Comparison of ENCODE assay signal across 8 cellular contexts in genomic region chr2:105337122-105338019, GRCh38. TPM values are rescaled to one million over a fixed set of nuclear protein-coding genes. Genes with fewer than 3 reads are reported as not detected.
DNase-seq lines count a peak whose midpoint lies in the region; ATAC-seq and TF ChIP-seq lines count a peak whose summit lies in the region.

Gene C2orf49, plus strand, starts transcription at chr2:105337540. Its CDS starts 48 bp downstream, at chr2:105337588.

- 0% methylated on average over 58 of the region's 58 CpGs for WGBS in esophagus, 2 donors

- H3K79me2 ChIP-seq in PC-3 (ENCODE audit: low read length), result peaks cover 58% of the 10 kb centered on the region

- H3K27me3 ChIP-seq in PC-3 (ENCODE audit: low read length), result no peaks in the 10 kb centered on the region
- no peaks in the 10 kb centered on the region for H3K27me3 ChIP-seq in esophagus (ENCODE audit: control insufficient read depth in 1 of 2, insufficient read depth in 2 of 2, low read length in 2 of 2)
- no peaks in the 10 kb centered on the region for H3K27me3 ChIP-seq in mucosa of rectum (ENCODE audit: control insufficient read depth in 2 of 2, insufficient read depth in 2 of 2, low read length in 2 of 2)

- peak within 1 kb of the TSS; percentile 98 for H2AFZ ChIP-seq in PC-3 (ENCODE audit: low read length)

- peak; percentile 91 for ATAC-seq in GM21619 (IDR thresholded peaks at IDR 0.05; ENCODE audit: unreplicated experiment)
- peak; percentile 88 for ATAC-seq in PC-3

- H3K4me2 ChIP-seq in PC-3 (ENCODE audit: low read length), result peak within 1 kb of the TSS; percentile 100

- H4K20me1 ChIP-seq in PC-3 (ENCODE audit: low read length), result peaks cover 9% of the 10 kb centered on the region; the same call in 1 of the 2 replicates

- H3K9ac ChIP-seq in PC-3 (ENCODE audit: low read length) (peak within 1 kb of the TSS; percentile 99), mucosa of rectum (ENCODE audit: low read depth in 1 of 2, low read length in 2 of 2) (peak within 1 kb of the TSS; percentile 89)

- no TSS peak for BruUV-seq in PC-3 (replicated peaks; lab: Mats Ljungman, UMichigan)

- POLR2A ChIA-PET in PC-3 (lab: Charles Lee; ENCODE audit: unreplicated experiment), result no interaction called here

- peak within 1 kb of the TSS; percentile 81 for H3K4me3 ChIP-seq in Jurkat, Clone E6-1 (ENCODE audit: low read length)
- H3K4me3 ChIP-seq in PC-3 (ENCODE audit: low read length) (peak within 1 kb of the TSS; percentile 100), esophagus (ENCODE audit: low read depth in 1 of 2, low read length in 2 of 2) (peak within 1 kb of the TSS; percentile 59 to 69), mucosa of rectum (ENCODE audit: low read length in 2 of 2) (peak within 1 kb of the TSS; percentile 84 to 89)

- H3F3A ChIP-seq in PC-3 (ENCODE audit: low read length, unreplicated experiment), result no peaks in the 10 kb centered on the region

- no peaks in the 10 kb centered on the region for H3K9me2 ChIP-seq in PC-3 (replicated peaks; ENCODE audit: low read length)

- peaks cover 18% of the 10 kb centered on the region for H3K4me1 ChIP-seq in PC-3 (ENCODE audit: insufficient read depth, low read length)
- no peaks in the 10 kb centered on the region for H3K4me1 ChIP-seq in esophagus (ENCODE audit: control insufficient read depth in 2 of 2, insufficient read depth in 2 of 2, low read length in 1 of 2)
- H3K4me1 ChIP-seq in mucosa of rectum (ENCODE audit: control insufficient read depth in 2 of 2, insufficient read depth in 2 of 2, low read length in 2 of 2), result peaks cover 11 to 13% of the 10 kb centered on the region in 2 donors

- H3K27ac ChIP-seq in PC-3 (ENCODE audit: low read length) (peak within 1 kb of the TSS; percentile 93), esophagus (ENCODE audit: low read depth in 2 of 2, low read length in 1 of 2) (peak within 1 kb of the TSS; percentile 97 to 98), mucosa of rectum (ENCODE audit: low read depth in 2 of 2, low read length in 2 of 2) (peak within 1 kb of the TSS; percentile 87 to 88)

- H3K9me3 ChIP-seq in PC-3 (ENCODE audit: low read length) (no peaks in the 10 kb centered on the region), esophagus (ENCODE audit: control insufficient read depth in 2 of 2, insufficient read depth in 1 of 2, low read depth in 1 of 2, low read length in 1 of 2) (no peaks in the 10 kb centered on the region), mucosa of rectum (ENCODE audit: control insufficient read depth in 2 of 2, low read length in 2 of 2) (no peaks in the 10 kb centered on the region)

- DNase-seq in DMS153 treated with DMSO at 0.1 percent for 48 hours (lab: John Stamatoyannopoulos, UW; ENCODE audit: unreplicated experiment), result peak; percentile 85
- peak; percentile 85 for DNase-seq in Jurkat, Clone E6-1 (ENCODE audit: low read depth, low spot score)
- DNase-seq in PC-3, result peak; percentile 78
- peak; percentile 87 for DNase-seq in activated T-cell treated with anti-CD3 and anti-CD28 coated beads for 48 hours (ENCODE audit: low read depth)
- DNase-seq in stimulated activated CD8-positive, alpha-beta memory T cell treated with anti-CD3 and anti-CD28 coated beads, Interleukin-4, amount 100 ng/mL, for 48 hours, result peak; percentile 94

- intact Hi-C loops in PC-3 (cut with micrococcal nuclease), result no loop called here

- TF ChIP-seq CTCF in PC-3 (conservative IDR thresholded peaks at IDR 0.05; ENCODE audit: low read depth, low read length), result no peak

- H3K36me3 ChIP-seq in PC-3 (ENCODE audit: low read depth, low read length) (peaks cover 25% of the 10 kb centered on the region; the same call in 1 of the 2 replicates), esophagus (ENCODE audit: control insufficient read depth in 2 of 2, insufficient read depth in 2 of 2, low read length in 1 of 2) (peaks cover 3 to 4% of the 10 kb centered on the region in 2 donors), mucosa of rectum (ENCODE audit: control insufficient read depth in 2 of 2, insufficient read depth in 2 of 2, low read length in 2 of 2) (peaks cover 14 to 17% of the 10 kb centered on the region in 2 donors)

- CTCF ChIA-PET in PC-3 (lab: Charles Lee), result no interaction called here

RNA-seq across cellular contexts. Expression of gene C2orf49, which starts in this region (rescaled TPM):
- polyA plus RNA-seq in Jurkat, Clone E6-1 (2012; ENCODE audit: insufficient read depth, insufficient read length), result 22.8 TPM
- total RNA-seq in PC-3 (2014; rRNA removed), result 7.2 and 11.6 TPM in 2 replicates
- 1 to 10 TPM; 6.6 to 8.7 TPM for polyA plus RNA-seq in esophagus

Comparison
In these comparisons a context has a peak if more than half of its experiments do, and no peak if none do; other contexts are left out.
1. Peak in every context shown above with its lines: DNase-seq, ATAC-seq, H3K4me3 ChIP-seq and H3K27ac ChIP-seq.